Comparison of ENCODE assay signal across 8 cellular contexts in genomic region chr16:57265850-57266530, GRCh38. TPM values are rescaled to one million over a fixed set of nuclear protein-coding genes. Genes with fewer than 3 reads are reported as not detected.
A peak's percentile ranks its signal among the peaks of the same experiment; 100 is the strongest.
DNase-seq lines count a peak whose midpoint lies in the region; ATAC-seq and TF ChIP-seq lines count a peak whose summit lies in the region.

No MANE protein-coding gene starts in this region.

- DNase-seq in AG20443 (ENCODE audit: low spot score), result peak; percentile 89
- peak; percentile 38 for DNase-seq in NCI-H510A (lab: John Stamatoyannopoulos, UW)
- DNase-seq in activated effector memory CD4-positive, alpha-beta T cell treated with Interleukin-2 at 50 U/mL for 16 hours, result no peak
- DNase-seq in Caco-2, result no peak
- no peak for DNase-seq in activated gamma-delta T cell (lab: John Stamatoyannopoulos, UW)

- H3K27ac Mint-ChIP-seq in Caco-2 (ENCODE audit: unreplicated experiment), result no peak overlapping the region

- H3K9me3 Mint-ChIP-seq in Caco-2 (ENCODE audit: unreplicated experiment), result no peaks in the 10 kb centered on the region

- H3K4me1 Mint-ChIP-seq in Caco-2 (ENCODE audit: low read depth, unreplicated experiment), result peaks cover 7% of the 10 kb centered on the region

- intact Hi-C loops in Caco-2 (cut with micrococcal nuclease; ENCODE audit: unreplicated experiment), result no loop called here

- H3K4me1 ChIP-seq in duodenal mucosa (ENCODE audit: control insufficient read depth in 1 of 2, insufficient read depth in 2 of 2, low read length in 2 of 2) (peaks cover 46 to 56% of the 10 kb centered on the region in 2 donors), muscle layer of duodenum (ENCODE audit: control insufficient read depth in 1 of 2, insufficient read depth in 2 of 2, low read length in 2 of 2) (peaks cover 0 to 13% of the 10 kb centered on the region in 2 donors), Caco-2 (peaks cover 18% of the 10 kb centered on the region)

- H3K36me3 ChIP-seq in duodenal mucosa (ENCODE audit: control insufficient read depth in 1 of 2, insufficient read depth in 2 of 2, low read length in 2 of 2) (peaks cover 0 to 7% of the 10 kb centered on the region in 2 donors), muscle layer of duodenum (ENCODE audit: control insufficient read depth in 1 of 2, insufficient read depth in 2 of 2, low read length in 2 of 2) (no peaks in the 10 kb centered on the region), Caco-2 (ENCODE audit: control insufficient read depth, insufficient read depth, low read length) (0 out of 2 replicates have a peak, but pooled peaks cover 2% of the 10 kb centered on the region)

- no peaks in the 10 kb centered on the region for H3K36me3 Mint-ChIP-seq in Caco-2 (ENCODE audit: insufficient read depth, unreplicated experiment)

- H3K4me3 ChIP-seq in duodenal mucosa (ENCODE audit: low read depth in 1 of 2, low read length in 2 of 2), result peak overlapping the region; percentile 3 to 21
- no peak overlapping the region for H3K4me3 ChIP-seq in muscle layer of duodenum (ENCODE audit: low read depth in 1 of 2, low read length in 2 of 2)
- no peak overlapping the region for H3K4me3 ChIP-seq in Caco-2 (ENCODE audit: low read depth, low read length)

- CTCF ChIA-PET in Caco-2 (lab: Charles Lee), result no interaction called here

- H3K27me3 ChIP-seq in duodenal mucosa (ENCODE audit: control insufficient read depth in 1 of 2, insufficient read depth in 2 of 2, low read length in 2 of 2) (no peaks in the 10 kb centered on the region), muscle layer of duodenum (ENCODE audit: low read depth, low read length) (no peaks in the 10 kb centered on the region), Caco-2 (replicated peaks; ENCODE audit: control insufficient read depth, insufficient read depth, low read length) (no peaks in the 10 kb centered on the region)

- no peaks in the 10 kb centered on the region for H3K27me3 Mint-ChIP-seq in Caco-2 (ENCODE audit: insufficient read depth, unreplicated experiment)

- peak overlapping the region; percentile 59 to 69 for H3K9ac ChIP-seq in duodenal mucosa (ENCODE audit: low read depth in 1 of 2, low read length in 2 of 2)

- POLR2A ChIA-PET in Caco-2 (lab: Charles Lee), result no interaction called here

- no peak overlapping the region for H3K4me3 Mint-ChIP-seq in Caco-2 (ENCODE audit: unreplicated experiment)

- no TSS peak for BruUV-seq in Caco-2 (replicated peaks; lab: Mats Ljungman, UMichigan)

- no peak for TF ChIP-seq CTCF in Caco-2 (IDR thresholded peaks at IDR 0.05; ENCODE audit: insufficient read depth in 1 of 2, low read depth in 1 of 2, low read length in 1 of 2, severe bottlenecking in 1 of 2, unreplicated experiment in 1 of 2)

- no peaks in the 10 kb centered on the region for H3K9me3 ChIP-seq in duodenal mucosa (ENCODE audit: control insufficient read depth in 1 of 2, low read length in 2 of 2)
- H3K9me3 ChIP-seq in muscle layer of duodenum (ENCODE audit: control insufficient read depth in 1 of 2, low read length in 2 of 2), result no peaks in the 10 kb centered on the region
- H3K9me3 ChIP-seq in Caco-2, result no peaks in the 10 kb centered on the region

- H3K27ac ChIP-seq in duodenal mucosa (ENCODE audit: low read depth, low read length) (peak overlapping the region; percentile 83), muscle layer of duodenum (ENCODE audit: low read length) (peak overlapping the region; percentile 75)

- ATAC-seq in GM19467 (IDR thresholded peaks at IDR 0.05; ENCODE audit: unreplicated experiment), result no peak

RNA-seq across cellular contexts. Expression of gene PLLP, which starts 18.5 kb away (rescaled TPM):
- total RNA-seq in Caco-2 (2022), result 53.0 and 54.0 TPM in 2 replicates

RNA-seq across cellular contexts. Expression of gene ARL2BP, which starts 20.9 kb away (rescaled TPM):
- 38.5 and 47.6 TPM in 2 replicates for total RNA-seq in Caco-2 (2022)

Comparison
In these comparisons a context has a peak if more than half of its experiments do, and no peak if none do; other contexts are left out.
1. DNase-seq: peak in AG20443 (single experiment) and NCI-H510A (single experiment); none in activated effector memory CD4-positive, alpha-beta T cell treated with Interleukin-2 at 50 U/mL for 16 hours (single experiment), Caco-2 (0 of 2) and activated gamma-delta T cell (single experiment).
2. H3K4me3 ChIP-seq: peak in duodenal mucosa (2 of 2); none in muscle layer of duodenum (0 of 2) and Caco-2 (single experiment).